ENCODE assay signal across 25 cellular contexts in genomic region chr3:65485826-65486592, GRCh38.
A peak's percentile ranks its signal among the peaks of the same experiment; 100 is the strongest.
DNase-seq lines count a peak whose midpoint lies in the region; ATAC-seq and TF ChIP-seq lines count a peak whose summit lies in the region.
"Had no signal": no experiment of that assay in that cellular context is flagged by ENCODE, and none has a peak within 500 bp of the region (broad histone marks: within the 10 kb centered on the region; RNA-seq: fewer than 3 reads in every experiment).

No MANE protein-coding gene starts in this region.

- DNase-seq in AG20443 (ENCODE audit: low spot score) (peak; percentile 10), Right ventricle myocardium superior (no peak), prostate gland (ENCODE audit: low spot score) (peak; percentile 6), endothelial cell (ENCODE audit: low spot score) (no peak), posterior vena cava (ENCODE audit: low spot score) (no peak)
- no peak for DNase-seq in stimulated activated CD4-positive, alpha-beta T cell treated with anti-CD3 and anti-CD28 coated beads, Interleukin-2, amount 100 ng/mL, for 48 hours
- DNase-seq: activated CD4-positive, alpha-beta memory T cell treated with anti-CD3 and anti-CD28 coated beads for 36 hours; activated naive CD4-positive, alpha-beta T cell treated with anti-CD3 and anti-CD28 coated beads, Interleukin-2, amount 10 ng/mL, durations not matched to agents 7 days and 5 days; activated T-cell treated with anti-CD3 and anti-CD28 coated beads, Interleukin-2, amount 50 U/mL, for 1 hour; aorta; DMS153; lower lobe of right lung; naive B cell; NCI-H187 treated with DMSO at 0.1 percent for 48 hours; NCI-H446 treated with DMSO at 0.1 percent for 48 hours; SHP77 treated with DMSO at 0.1 percent for 48 hours; stimulated activated CD4-positive, alpha-beta T cell treated with anti-CD3 and anti-CD28 coated beads, Interleukin-12 subunit alpha, Interleukin-12 subunit beta, amount 100 ng/mL, for 4 hours; tibial artery; WERI-Rb-1 had no signal

- no peak for TF ChIP-seq CTCF in VCaP (conservative IDR thresholded peaks at IDR 0.05)
- TF ChIP-seq CTCF in prostate gland (IDR thresholded peaks at IDR 0.05), result no peak
- TF ChIP-seq CTCF in endothelial cell (IDR thresholded peaks at IDR 0.05; ENCODE audit: unreplicated experiment), result no peak

- no peaks in the 10 kb centered on the region for H3K36me3 Mint-ChIP-seq in endothelial cell (ENCODE audit: low read depth, unreplicated experiment)
- H3K36me3 Mint-ChIP-seq: activated CD4-positive, alpha-beta memory T cell treated with anti-CD3 and anti-CD28 coated beads for 36 hours; activated naive CD4-positive, alpha-beta T cell treated with anti-CD3 and anti-CD28 coated beads, Interleukin-2, amount 10 ng/mL, durations not matched to agents 7 days and 5 days; CD14-positive monocyte; naive B cell had no signal

- TF ChIP-seq POLR2A in prostate gland (IDR thresholded peaks at IDR 0.05), result no peak

- H3K4me3 ChIP-seq in prostate gland, result no peak overlapping the region
- H3K4me3 ChIP-seq: coronary artery, gastroesophageal sphincter, lower lobe of right lung, tibial artery had no signal

- no peaks in the 10 kb centered on the region for H3K27me3 ChIP-seq in prostate gland (replicated peaks; ENCODE audit: insufficient read depth)
- H3K27me3 ChIP-seq: gastroesophageal sphincter, tibial artery had no signal

- H3K4me1 Mint-ChIP-seq in endothelial cell (ENCODE audit: unreplicated experiment), result peaks cover 28% of the 10 kb centered on the region
- H3K4me1 Mint-ChIP-seq: activated naive CD4-positive, alpha-beta T cell treated with anti-CD3 and anti-CD28 coated beads, Interleukin-2, amount 10 ng/mL, durations not matched to agents 7 days and 5 days; CD14-positive monocyte; naive B cell had no signal

- peak overlapping the region; percentile 92 for H3K27ac ChIP-seq in VCaP
- peak overlapping the region in 1 of 2 donors; percentile 19 for H3K27ac ChIP-seq in prostate gland
- H3K27ac ChIP-seq: coronary artery, lower lobe of right lung, tibial artery, WERI-Rb-1 had no signal

- 33% methylated on average over 3 of the region's 3 CpGs for WGBS in prostate gland

- no peaks in the 10 kb centered on the region for H3K9me3 ChIP-seq in prostate gland
- H3K9me3 ChIP-seq: gastroesophageal sphincter, lower lobe of right lung, tibial artery had no signal

- peaks cover 2% of the 10 kb centered on the region for H3K27me3 Mint-ChIP-seq in endothelial cell (ENCODE audit: unreplicated experiment)
- H3K27me3 Mint-ChIP-seq: activated CD4-positive, alpha-beta memory T cell treated with anti-CD3 and anti-CD28 coated beads for 36 hours; activated naive CD4-positive, alpha-beta T cell treated with anti-CD3 and anti-CD28 coated beads, Interleukin-2, amount 10 ng/mL, durations not matched to agents 7 days and 5 days; naive B cell had no signal

- peaks cover 16% of the 10 kb centered on the region for H3K4me1 ChIP-seq in prostate gland (replicated peaks)

- H3K9me3 Mint-ChIP-seq in endothelial cell (ENCODE audit: unreplicated experiment), result no peaks in the 10 kb centered on the region
- H3K9me3 Mint-ChIP-seq: activated CD4-positive, alpha-beta memory T cell treated with anti-CD3 and anti-CD28 coated beads for 36 hours; T-helper 1 cell treated with Interleukin-12 subunit alpha and Interleukin-12 subunit beta and Interleukin-4 antibody, amounts not matched to agents 30 μg/mL and 1 μg/mL, for 36 hours had no signal

- H3K27ac Mint-ChIP-seq in endothelial cell (ENCODE audit: unreplicated experiment), result no peak overlapping the region
- H3K27ac Mint-ChIP-seq: activated CD4-positive, alpha-beta memory T cell treated with anti-CD3 and anti-CD28 coated beads for 36 hours; activated naive CD4-positive, alpha-beta T cell treated with anti-CD3 and anti-CD28 coated beads, Interleukin-2, amount 10 ng/mL, durations not matched to agents 7 days and 5 days; CD14-positive monocyte; naive B cell; T-helper 1 cell treated with Interleukin-12 subunit alpha and Interleukin-12 subunit beta and Interleukin-4 antibody, amounts not matched to agents 30 μg/mL and 1 μg/mL, for 36 hours had no signal

- H3K36me3 ChIP-seq in prostate gland, result no peaks in the 10 kb centered on the region
- H3K36me3 ChIP-seq: gastroesophageal sphincter, lower lobe of right lung, tibial artery, WERI-Rb-1 had no signal

- ATAC-seq in Right ventricle myocardium superior (ENCODE audit: poor library complexity) (peak; percentile 72), HG03039 (IDR thresholded peaks at IDR 0.05; ENCODE audit: unreplicated experiment) (no peak)
- ATAC-seq: gastroesophageal sphincter, lower lobe of right lung had no signal

- H3K4me3 Mint-ChIP-seq in endothelial cell (ENCODE audit: unreplicated experiment), result no peak overlapping the region
- H3K4me3 Mint-ChIP-seq: activated CD4-positive, alpha-beta memory T cell treated with anti-CD3 and anti-CD28 coated beads for 36 hours; activated naive CD4-positive, alpha-beta T cell treated with anti-CD3 and anti-CD28 coated beads, Interleukin-2, amount 10 ng/mL, durations not matched to agents 7 days and 5 days; CD14-positive monocyte; naive B cell; T-helper 1 cell treated with Interleukin-12 subunit alpha and Interleukin-12 subunit beta and Interleukin-4 antibody, amounts not matched to agents 30 μg/mL and 1 μg/mL, for 36 hours had no signal

- intact Hi-C loops in Right ventricle myocardium superior (cut with DNase I) (no loop called here), prostate gland (cut with DNase I) (no loop called here), posterior vena cava (cut with DNase I) (no loop called here)

Comparison
In these comparisons a context has a peak if more than half of its experiments do, and no peak if none do; other contexts are left out.
1. DNase-seq: peak in AG20443 (single experiment) and prostate gland (single experiment); none in Right ventricle myocardium superior (single experiment), endothelial cell (single experiment), posterior vena cava (single experiment) and stimulated activated CD4-positive, alpha-beta T cell treated with anti-CD3 and anti-CD28 coated beads, Interleukin-2, amount 100 ng/mL, for 48 hours (0 of 2).